8 cellular contexts compared by ENCODE assay signal in the genomic region with DNA sequence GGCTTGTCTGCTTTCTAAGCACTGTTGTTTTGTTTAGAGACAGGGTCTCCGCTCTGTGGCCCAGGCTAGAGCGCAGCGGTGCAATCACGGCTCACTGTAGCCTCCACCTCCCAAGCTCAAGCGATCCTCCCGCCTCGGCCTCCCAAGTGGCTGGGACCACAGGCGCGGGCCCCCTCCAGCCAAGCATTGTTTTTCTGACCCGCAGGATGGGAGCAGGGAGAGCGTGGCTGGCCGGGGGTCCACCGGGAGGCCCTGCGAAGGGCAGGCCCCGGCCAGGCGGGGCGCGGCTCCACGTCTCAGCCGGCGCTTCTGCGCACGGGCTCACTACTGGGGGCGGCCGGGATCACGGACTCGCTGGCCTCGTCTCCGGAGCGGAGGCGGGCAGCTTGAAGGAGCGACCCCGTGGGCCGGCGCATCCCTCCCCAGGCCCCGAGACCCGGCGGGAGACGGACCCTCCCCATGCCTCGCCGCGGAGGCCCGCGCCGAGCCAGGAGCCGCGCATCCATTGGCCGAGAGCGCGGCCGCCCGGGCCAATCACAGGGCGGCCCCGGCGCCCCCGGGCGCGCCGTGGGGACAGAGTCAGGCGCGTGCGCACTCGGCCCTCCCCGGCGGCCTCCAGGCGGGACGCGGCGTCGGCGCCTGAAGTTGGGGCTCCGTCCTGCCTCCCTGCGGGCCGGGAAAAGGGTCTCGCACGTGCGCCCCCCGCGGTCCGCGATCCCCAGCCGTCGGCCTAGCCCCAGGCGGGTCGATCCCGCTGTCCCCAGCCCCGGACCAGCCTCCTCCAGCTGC. TPM values are rescaled to one million over a fixed set of nuclear protein-coding genes. Genes with fewer than 3 reads are reported as not detected.
A peak's percentile ranks its signal among the peaks of the same experiment; 100 is the strongest.
DNase-seq lines count a peak whose midpoint lies in the region; ATAC-seq and TF ChIP-seq lines count a peak whose summit lies in the region.

No MANE protein-coding gene starts in this region.

- no peaks in the 10 kb centered on the region for H3K9me3 Mint-ChIP-seq in neural crest cell

- peaks cover 43% of the 10 kb centered on the region for H3K4me1 Mint-ChIP-seq in neural crest cell

- H3K36me3 ChIP-seq in GM06990 (ENCODE audit: control insufficient read depth, insufficient read depth, low read length) (no peaks in the 10 kb centered on the region), PC-3 (ENCODE audit: low read depth, low read length) (no peaks in the 10 kb centered on the region)

- H3F3A ChIP-seq in PC-3 (ENCODE audit: low read length, unreplicated experiment) = no peaks in the 10 kb centered on the region

- H3K36me3 Mint-ChIP-seq in neural crest cell (ENCODE audit: low read depth) = no peaks in the 10 kb centered on the region

- peak overlapping the region; percentile 91 for H3K4me2 ChIP-seq in PC-3 (ENCODE audit: low read length)

- DNase-seq in GM06990 (ENCODE audit: extremely low read depth, insufficient read length) (peak; percentile 85), HPDE6-E6E7 (ENCODE audit: extremely low spot score) (peak; percentile 89), PC-3 (peak; percentile 84), activated gamma-delta T cell (lab: John Stamatoyannopoulos, UW) (peak; percentile 69), foreskin keratinocyte (peak in 1 of 2 donors; percentile 25), neural crest cell (ENCODE audit: low read depth, low spot score) (peak; percentile 74), stromal cell of bone marrow (ENCODE audit: low read depth) (peak; percentile 54)

- H2AFZ ChIP-seq in PC-3 (ENCODE audit: low read length) = peak overlapping the region; percentile 88

- BruUV-seq in PC-3 (replicated peaks; lab: Mats Ljungman, UMichigan) = TSS peak; percentile 67

- peaks cover 13% of the 10 kb centered on the region for H3K27me3 Mint-ChIP-seq in neural crest cell (ENCODE audit: low read depth)

- H3K4me3 ChIP-seq in GM06990 (replicated peaks; ENCODE audit: low read depth, low read length) (peak overlapping the region; percentile 64), PC-3 (ENCODE audit: low read length) (peak overlapping the region; percentile 68)

- ATAC-seq in PC-3 (peak; percentile 72), foreskin keratinocyte (peak; percentile 48), GM19455 (IDR thresholded peaks at IDR 0.05; ENCODE audit: unreplicated experiment) (no peak)

- no peaks in the 10 kb centered on the region for H3K9me2 ChIP-seq in PC-3 (replicated peaks; ENCODE audit: low read length)

- POLR2A ChIA-PET in PC-3 (lab: Charles Lee; ENCODE audit: unreplicated experiment) = interaction anchor here (0.6 kb wide), 1 partner anchor 156 kb away, joined by 4 read pairs; no protein-coding TSS in a partner anchor

- intact Hi-C loops in PC-3 (cut with micrococcal nuclease) = no loop called here

- H3K9me3 ChIP-seq in PC-3 (ENCODE audit: low read length) = no peaks in the 10 kb centered on the region

- peaks cover 2% of the 10 kb centered on the region; the same call in 1 of the 2 replicates for H3K27me3 ChIP-seq in GM06990 (replicated peaks; ENCODE audit: control insufficient read depth, insufficient read depth, low read length)
- H3K27me3 ChIP-seq in PC-3 (ENCODE audit: low read length) = no peaks in the 10 kb centered on the region
- H3K27me3 ChIP-seq in foreskin keratinocyte = peaks cover 11% of the 10 kb centered on the region

- H3K9ac ChIP-seq in PC-3 (ENCODE audit: low read length) = peak overlapping the region; percentile 94

- TF ChIP-seq CTCF in GM06990 (IDR thresholded peaks at IDR 0.05; ENCODE audit: insufficient read depth, low read length, poor library complexity, severe bottlenecking) = no peak
- no peak for TF ChIP-seq CTCF in PC-3 (conservative IDR thresholded peaks at IDR 0.05; ENCODE audit: low read depth, low read length)
- TF ChIP-seq CTCF in foreskin keratinocyte (conservative IDR thresholded peaks at IDR 0.05) = no peak
- no peak for TF ChIP-seq CTCF in neural crest cell (conservative IDR thresholded peaks at IDR 0.05)

- H3K4me3 Mint-ChIP-seq in neural crest cell = peak overlapping the region; percentile 78

- H3K27ac ChIP-seq in PC-3 (ENCODE audit: low read length) = 0 out of 2 replicates have a peak overlapping the region, but pooled peaks have one; percentile 35
- H3K27ac ChIP-seq in foreskin keratinocyte = peak overlapping the region; percentile 86

- H4K20me1 ChIP-seq in PC-3 (ENCODE audit: low read length) = no peaks in the 10 kb centered on the region

- H3K4me1 ChIP-seq in PC-3 (ENCODE audit: insufficient read depth, low read length) (peaks cover 19% of the 10 kb centered on the region), foreskin keratinocyte (no peaks in the 10 kb centered on the region)

- H3K27ac Mint-ChIP-seq in neural crest cell (ENCODE audit: unreplicated experiment) = no peak overlapping the region

- CTCF ChIA-PET in PC-3 (lab: Charles Lee) = no interaction called here

- H3K79me2 ChIP-seq in PC-3 (ENCODE audit: low read length) = no peaks in the 10 kb centered on the region

RNA-seq across cellular contexts. Expression of a gene that starts 24.9 kb away (rescaled TPM):
- 4,503 and 4,798 TPM in 2 replicates for total RNA-seq in PC-3 (2014; rRNA removed)
- 3,185 and 3,808 TPM in 2 replicates for total RNA-seq in foreskin keratinocyte
- 3,262 and 3,802 TPM in 2 replicates for polyA plus RNA-seq in foreskin keratinocyte
- total RNA-seq in neural crest cell = 4,235 and 4,315 TPM in 2 replicates

RNA-seq across cellular contexts. Expression of a gene that starts 40.5 kb away (rescaled TPM):
- total RNA-seq in PC-3 (2014; rRNA removed) = 0.87 and 2.4 TPM in 2 replicates
- not detected in 2 replicates for total RNA-seq in foreskin keratinocyte
- not detected in 2 replicates for polyA plus RNA-seq in foreskin keratinocyte
- 0.43 and 0.56 TPM in 2 replicates for total RNA-seq in neural crest cell
